ENCODE assay signal across 32 cellular contexts in the genomic region with DNA sequence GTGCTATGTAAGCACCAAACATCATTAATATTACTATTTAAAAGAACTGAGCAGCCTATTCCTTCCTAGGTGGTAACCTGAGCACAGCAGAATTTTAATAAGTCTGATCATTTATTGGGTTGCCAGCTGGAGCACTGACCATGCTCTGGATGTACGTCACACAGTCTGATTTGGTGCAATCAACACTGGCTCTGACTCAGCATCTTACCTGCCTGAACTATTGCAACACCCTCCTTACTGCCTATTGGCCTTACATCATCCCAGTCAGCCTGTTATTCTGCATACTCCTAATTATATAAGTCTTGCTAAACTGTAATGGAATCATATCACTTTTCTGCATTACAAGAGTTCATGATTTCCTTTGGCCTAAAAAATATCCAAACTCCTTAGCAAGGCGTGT.
DNase-seq lines count a peak whose midpoint lies in the region; ATAC-seq, FAIRE-seq and TF ChIP-seq lines count a peak whose summit lies in the region.
"Had no signal": no experiment of that assay in that cellular context is flagged by ENCODE, and none has a peak within 500 bp of the region (broad histone marks: within the 10 kb centered on the region; RNA-seq: fewer than 3 reads in every experiment).

No MANE protein-coding gene starts in this region.

- H3K9ac ChIP-seq in K562 (ENCODE audit: insufficient read depth in 1 of 2, low read depth in 2 of 2, low read length in 2 of 2) (no peak overlapping the region), keratinocyte (ENCODE audit: control insufficient read depth, extremely low read depth, insufficient read depth, low read length) (no peak overlapping the region)
- H3K9ac ChIP-seq: neural progenitor cell, parathyroid adenoma had no signal

- H3K27ac ChIP-seq in K562 (ENCODE audit: extremely low read depth, low read depth, low read length) (no peak overlapping the region), keratinocyte (ENCODE audit: control insufficient read depth, insufficient read depth, low read length) (no peak overlapping the region), upper lobe of right lung (no peak overlapping the region)
- H3K27ac ChIP-seq: A549, neural progenitor cell, parathyroid adenoma, right atrium auricular region, SK-N-MC, testis, uterus had no signal

- no peaks in the 10 kb centered on the region for H3K9me3 ChIP-seq in K562 (replicated peaks; ENCODE audit: control insufficient read depth, insufficient read depth, low read depth, low read length)
- no peaks in the 10 kb centered on the region for H3K9me3 ChIP-seq in keratinocyte (ENCODE audit: control insufficient read depth, low read depth, low read length)
- no peaks in the 10 kb centered on the region for H3K9me3 ChIP-seq in upper lobe of right lung
- H3K9me3 ChIP-seq: A549, right atrium auricular region, testis, uterus had no signal

- H3K36me3 ChIP-seq in K562 (ENCODE audit: control insufficient read depth, insufficient read depth, low read length) (no peaks in the 10 kb centered on the region), keratinocyte (ENCODE audit: control insufficient read depth in 2 of 2, extremely low read depth in 1 of 2, insufficient read depth in 2 of 2, low read length in 2 of 2) (no peaks in the 10 kb centered on the region), upper lobe of right lung (no peaks in the 10 kb centered on the region)
- H3K36me3 ChIP-seq: neural progenitor cell, right atrium auricular region, uterus had no signal

- ATAC-seq in K562 (no peak), upper lobe of right lung (peak; percentile 74), HG02678 (IDR thresholded peaks at IDR 0.05; ENCODE audit: unreplicated experiment) (no peak)
- ATAC-seq: A549; activated CD8-positive, alpha-beta memory T cell treated with anti-CD3 and anti-CD28 coated beads, Interleukin-2, amount 10 ng/mL, durations not matched to agents 7 days and 5 days; GM12878 had no signal

- no peak overlapping the region for H3K4me2 ChIP-seq in K562 (ENCODE audit: insufficient read depth, low read length)
- no peak overlapping the region for H3K4me2 ChIP-seq in keratinocyte (ENCODE audit: control insufficient read depth, extremely low read depth, insufficient read depth, low read depth, low read length)
- H3K4me2 ChIP-seq: A549, neural progenitor cell, smooth muscle cell had no signal

- H3K9me1 ChIP-seq in K562 (ENCODE audit: control insufficient read depth, insufficient read depth, low read length), result no peaks in the 10 kb centered on the region
- no peaks in the 10 kb centered on the region for H3K9me1 ChIP-seq in keratinocyte (ENCODE audit: control insufficient read depth, extremely low read depth, insufficient read depth, low read length)

- dilution Hi-C loops in keratinocyte (cut with MboI; ENCODE audit: extremely low pct_ligation_motif_present, low sequenced_read_pairs), result no loop called here

- WGBS in K562 (ENCODE audit: insufficient coverage, low coverage, missing lambda C conversion rate), result 0% methylated on average over 2 of the region's 2 CpGs

- H4K20me1 ChIP-seq in K562 (replicated peaks; ENCODE audit: control insufficient read depth, insufficient read depth, low read length) (no peaks in the 10 kb centered on the region), keratinocyte (ENCODE audit: control insufficient read depth, extremely low read depth, insufficient read depth, low read length) (no peaks in the 10 kb centered on the region)

- peak; percentile 29 for DNase-seq in NCI-H748 (lab: John Stamatoyannopoulos, UW; ENCODE audit: unreplicated experiment)
- DNase-seq in NCI-H748 treated with DMSO at 0.1 percent for 48 hours (lab: John Stamatoyannopoulos, UW), result no peak
- no peak for DNase-seq in K562 (ENCODE audit: extremely low read depth in 1 of 4, low spot score in 3 of 4)
- DNase-seq in keratinocyte (ENCODE audit: low read depth, low spot score), result peak; percentile 17
- DNase-seq in upper lobe of right lung, result no peak
- DNase-seq in anterior cingulate cortex (lab: John Stamatoyannopoulos, UW), result no peak
- DNase-seq in activated CD4-positive, alpha-beta T cell treated with anti-CD3 and anti-CD28 coated beads for 1 hour, result no peak
- DNase-seq: activated CD4-positive, CD25-positive, alpha-beta regulatory T cell; activated CD8-positive, alpha-beta memory T cell treated with anti-CD3 and anti-CD28 coated beads, Interleukin-2, amount 10 ng/mL, durations not matched to agents 7 days and 5 days; activated naive CD4-positive, alpha-beta T cell; activated T-cell treated with anti-CD3 and anti-CD28 coated beads, Interleukin-2, amount 50 U/mL, for 48 hours; AML-193; CD4-positive, alpha-beta memory T cell; cerebellar nuclear complex; dermis blood vessel endothelial cell; hypothalamus; NCI-H146; NCI-H82; stimulated activated CD4-positive, alpha-beta T cell treated with anti-CD3 and anti-CD28 coated beads, Interleukin-2, amount 100 ng/mL, for 24 hours; testis; uterus had no signal

- H3K27me3 ChIP-seq in K562 (ENCODE audit: control insufficient read depth in 2 of 2, insufficient read depth in 2 of 2, low read length in 2 of 2) (no peaks in the 10 kb centered on the region), keratinocyte (ENCODE audit: control insufficient read depth, extremely low read depth, insufficient read depth, low read length) (no peaks in the 10 kb centered on the region), upper lobe of right lung (no peaks in the 10 kb centered on the region)
- H3K27me3 ChIP-seq: neural progenitor cell, right atrium auricular region, testis, uterus had no signal

- TF ChIP-seq POLR2A in K562 (conservative IDR thresholded peaks at IDR 0.05), result no peak

- TF ChIP-seq EP300 in K562 (IDR thresholded peaks at IDR 0.05; ENCODE audit: low read length), result no peak

- in situ Hi-C loops in K562 (cut with MboI), result no loop called here

- TF ChIP-seq RAD21 in K562 (CRISPR knock-in tag; conservative IDR thresholded peaks at IDR 0.05 in 1 of 2, IDR thresholded peaks at IDR 0.05 in 1 of 2), result no peak

- no peak overlapping the region for H3K4me3 ChIP-seq in K562
- no peak overlapping the region for H3K4me3 ChIP-seq in keratinocyte (ENCODE audit: control insufficient read depth in 2 of 3, extremely low read depth in 1 of 3, insufficient read depth in 2 of 3, low read depth in 1 of 3, low read length in 3 of 3)
- H3K4me3 ChIP-seq in upper lobe of right lung, result no peak overlapping the region
- H3K4me3 ChIP-seq: A549, GM12878, neural progenitor cell, right atrium auricular region, SK-N-MC, smooth muscle cell, testis, uterus had no signal

- CTCF ChIA-PET in K562 (lab: Yijun Ruan, JAX; ENCODE audit: low intra/inter-chr PET ratio), result no interaction called here

- no peak overlapping the region for H2AFZ ChIP-seq in K562 (ENCODE audit: low read depth, low read length)
- H2AFZ ChIP-seq in keratinocyte (ENCODE audit: control insufficient read depth, low read length), result no peak overlapping the region
- H2AFZ ChIP-seq: neural progenitor cell, parathyroid adenoma had no signal

- intact Hi-C loops in K562 (cut with micrococcal nuclease) (no loop called here), upper lobe of right lung (cut with DNase I) (no loop called here)

- FAIRE-seq in K562 (lab: Jason Lieb, UNC) (no peak), keratinocyte (lab: Jason Lieb, UNC) (peak; percentile 34)
- FAIRE-seq: A549, endometrium, GM12878, H54, TTC549 had no signal

- TF ChIP-seq CTCF in K562 (IDR thresholded peaks at IDR 0.05 in 2 of 3, conservative IDR thresholded peaks at IDR 0.05 in 1 of 3; ENCODE audit: insufficient read depth in 2 of 3, low read depth in 1 of 3, low read length in 3 of 3) (no peak), keratinocyte (optimal IDR thresholded peaks at IDR 0.05 in 1 of 3, IDR thresholded peaks at IDR 0.05 in 1 of 3, conservative IDR thresholded peaks at IDR 0.05 in 1 of 3; ENCODE audit: extremely low read depth in 1 of 3, insufficient read depth in 2 of 3, low read length in 3 of 3) (no peak), upper lobe of right lung (IDR thresholded peaks at IDR 0.05) (no peak)

- H3K4me1 ChIP-seq in K562 (replicated peaks in 1 of 2; ENCODE audit: control insufficient read depth in 2 of 2, insufficient read depth in 2 of 2, low read length in 2 of 2) (no peaks in the 10 kb centered on the region), keratinocyte (ENCODE audit: control insufficient read depth, extremely low read depth, insufficient read depth, low read length) (no peaks in the 10 kb centered on the region), upper lobe of right lung (no peaks in the 10 kb centered on the region)
- H3K4me1 ChIP-seq: A549, parathyroid adenoma, right atrium auricular region, testis, uterus had no signal

- H3K79me2 ChIP-seq in K562 (ENCODE audit: control insufficient read depth, insufficient read depth, low read length) (no peaks in the 10 kb centered on the region), keratinocyte (ENCODE audit: control insufficient read depth, insufficient read depth, low read length) (no peaks in the 10 kb centered on the region)
- H3K79me2 ChIP-seq: parathyroid adenoma had no signal

- BruUV-seq in K562 (replicated peaks; lab: Mats Ljungman, UMichigan), result no TSS peak

- POLR2A ChIA-PET in K562 (lab: Yijun Ruan, JAX), result no interaction called here

TF ChIP-seq in K562, 482 proteins besides CTCF, POLR2A, EP300 and RAD21:
- TF ChIP-seq CEBPB (tag; IDR thresholded peaks at IDR 0.05) (peak; percentile 27; the same call in 1 of the 2 replicates), SPI1 (IDR thresholded peaks at IDR 0.05; ENCODE audit: borderline replicate concordance, low read depth, low read length) (no peak)

Comparison
In these comparisons a context has a peak if more than half of its experiments do, and no peak if none do; other contexts are left out.
1. DNase-seq: peak in NCI-H748 (single experiment) and keratinocyte (single experiment); none in NCI-H748 treated with DMSO at 0.1 percent for 48 hours (single experiment), K562 (0 of 4), upper lobe of right lung (single experiment), anterior cingulate cortex (0 of 58) and activated CD4-positive, alpha-beta T cell treated with anti-CD3 and anti-CD28 coated beads for 1 hour (single experiment).